Comparison of ENCODE assay signal across 1 cellular context in the genomic region with DNA sequence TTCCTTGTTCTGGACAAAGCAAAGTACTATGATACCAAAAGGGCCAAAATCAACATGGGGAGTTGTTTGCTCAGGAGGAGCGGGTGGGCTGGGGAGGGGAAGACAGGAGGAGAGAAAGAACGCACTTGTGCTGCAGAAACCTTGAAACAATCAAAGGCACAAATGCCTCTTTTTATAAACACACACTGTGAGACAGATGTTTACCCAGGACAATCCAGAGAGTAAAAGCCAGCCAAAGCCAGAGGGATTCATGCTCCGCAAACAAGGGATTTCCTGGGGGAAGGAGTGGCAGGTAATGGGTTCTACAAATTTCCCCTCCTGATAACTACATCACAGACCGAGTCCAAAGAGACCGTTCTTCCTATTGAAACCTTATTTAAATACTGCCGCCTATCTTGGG.
TF ChIP-seq lines count a peak whose summit lies in the region.

No MANE protein-coding gene starts in this region.

TF ChIP-seq in HepG2, 621 proteins besides CTCF, POLR2A, EP300 and RAD21 (continued from another document and continues in another):
- TF ChIP-seq, protein P1, sequence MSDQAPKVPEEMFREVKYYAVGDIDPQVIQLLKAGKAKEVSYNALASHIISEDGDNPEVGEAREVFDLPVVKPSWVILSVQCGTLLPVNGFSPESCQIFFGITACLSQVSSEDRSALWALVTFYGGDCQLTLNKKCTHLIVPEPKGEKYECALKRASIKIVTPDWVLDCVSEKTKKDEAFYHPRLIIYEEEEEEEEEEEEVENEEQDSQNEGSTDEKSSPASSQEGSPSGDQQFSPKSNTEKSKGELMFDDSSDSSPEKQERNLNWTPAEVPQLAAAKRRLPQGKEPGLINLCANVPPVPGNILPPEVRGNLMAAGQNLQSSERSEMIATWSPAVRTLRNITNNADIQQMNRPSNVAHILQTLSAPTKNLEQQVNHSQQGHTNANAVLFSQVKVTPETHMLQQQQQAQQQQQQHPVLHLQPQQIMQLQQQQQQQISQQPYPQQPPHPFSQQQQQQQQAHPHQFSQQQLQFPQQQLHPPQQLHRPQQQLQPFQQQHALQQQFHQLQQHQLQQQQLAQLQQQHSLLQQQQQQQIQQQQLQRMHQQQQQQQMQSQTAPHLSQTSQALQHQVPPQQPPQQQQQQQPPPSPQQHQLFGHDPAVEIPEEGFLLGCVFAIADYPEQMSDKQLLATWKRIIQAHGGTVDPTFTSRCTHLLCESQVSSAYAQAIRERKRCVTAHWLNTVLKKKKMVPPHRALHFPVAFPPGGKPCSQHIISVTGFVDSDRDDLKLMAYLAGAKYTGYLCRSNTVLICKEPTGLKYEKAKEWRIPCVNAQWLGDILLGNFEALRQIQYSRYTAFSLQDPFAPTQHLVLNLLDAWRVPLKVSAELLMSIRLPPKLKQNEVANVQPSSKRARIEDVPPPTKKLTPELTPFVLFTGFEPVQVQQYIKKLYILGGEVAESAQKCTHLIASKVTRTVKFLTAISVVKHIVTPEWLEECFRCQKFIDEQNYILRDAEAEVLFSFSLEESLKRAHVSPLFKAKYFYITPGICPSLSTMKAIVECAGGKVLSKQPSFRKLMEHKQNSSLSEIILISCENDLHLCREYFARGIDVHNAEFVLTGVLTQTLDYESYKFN (CRISPR knock-in tag; conservative IDR thresholded peaks at IDR 0.05) = peak; percentile 79
- TF ChIP-seq ZNF615 (CRISPR knock-in tag; IDR thresholded peaks at IDR 0.05; ENCODE audit: borderline replicate concordance) (no peak), MTA1 (CRISPR knock-in tag; IDR thresholded peaks at IDR 0.05; ENCODE audit: borderline replicate concordance) (no peak), TCF7L2 (IDR thresholded peaks at IDR 0.05; ENCODE audit: low read depth, low read length) (peak; percentile 67; the same call in 1 of the 2 replicates), SRSF4 (IDR thresholded peaks at IDR 0.05; ENCODE audit: low read depth, low read length, poor library complexity, severe bottlenecking) (no peak), ZSCAN20 (CRISPR knock-in tag; IDR thresholded peaks at IDR 0.05; ENCODE audit: borderline replicate concordance) (no peak), ZNF292 (CRISPR knock-in tag; IDR thresholded peaks at IDR 0.05; ENCODE audit: borderline replicate concordance, low read depth) (peak; percentile 38; the same call in 1 of the 2 replicates), GFI1 (CRISPR knock-in tag; IDR thresholded peaks at IDR 0.05; ENCODE audit: borderline replicate concordance) (peak; percentile 95), ARNTL (CRISPR knock-in tag; IDR thresholded peaks at IDR 0.05) (no peak), MAFG (CRISPR knock-in tag; IDR thresholded peaks at IDR 0.05) (no peak), DPF2 (CRISPR knock-in tag; IDR thresholded peaks at IDR 0.05; ENCODE audit: borderline replicate concordance, low read depth) (peak; percentile 70; the same call in 1 of the 2 replicates), ZC3H4 (CRISPR knock-in tag; IDR thresholded peaks at IDR 0.05; ENCODE audit: borderline replicate concordance) (no peak), HDAC6 (IDR thresholded peaks at IDR 0.05; ENCODE audit: low read depth, low read length) (no peak), FOXJ3 (CRISPR knock-in tag; IDR thresholded peaks at IDR 0.05; ENCODE audit: borderline replicate concordance) (peak; percentile 79; the same call in 1 of the 2 replicates), ZNF263 (CRISPR knock-in tag; IDR thresholded peaks at IDR 0.05) (no peak)
- TF ChIP-seq, protein P2, sequence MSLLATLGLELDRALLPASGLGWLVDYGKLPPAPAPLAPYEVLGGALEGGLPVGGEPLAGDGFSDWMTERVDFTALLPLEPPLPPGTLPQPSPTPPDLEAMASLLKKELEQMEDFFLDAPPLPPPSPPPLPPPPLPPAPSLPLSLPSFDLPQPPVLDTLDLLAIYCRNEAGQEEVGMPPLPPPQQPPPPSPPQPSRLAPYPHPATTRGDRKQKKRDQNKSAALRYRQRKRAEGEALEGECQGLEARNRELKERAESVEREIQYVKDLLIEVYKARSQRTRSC (CRISPR knock-in tag; IDR thresholded peaks at IDR 0.05; ENCODE audit: low read depth) = no peak
- TF ChIP-seq, protein P3, sequence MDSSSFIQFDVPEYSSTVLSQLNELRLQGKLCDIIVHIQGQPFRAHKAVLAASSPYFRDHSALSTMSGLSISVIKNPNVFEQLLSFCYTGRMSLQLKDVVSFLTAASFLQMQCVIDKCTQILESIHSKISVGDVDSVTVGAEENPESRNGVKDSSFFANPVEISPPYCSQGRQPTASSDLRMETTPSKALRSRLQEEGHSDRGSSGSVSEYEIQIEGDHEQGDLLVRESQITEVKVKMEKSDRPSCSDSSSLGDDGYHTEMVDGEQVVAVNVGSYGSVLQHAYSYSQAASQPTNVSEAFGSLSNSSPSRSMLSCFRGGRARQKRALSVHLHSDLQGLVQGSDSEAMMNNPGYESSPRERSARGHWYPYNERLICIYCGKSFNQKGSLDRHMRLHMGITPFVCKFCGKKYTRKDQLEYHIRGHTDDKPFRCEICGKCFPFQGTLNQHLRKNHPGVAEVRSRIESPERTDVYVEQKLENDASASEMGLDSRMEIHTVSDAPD (CRISPR knock-in tag; IDR thresholded peaks at IDR 0.05) = peak; percentile 82; the same call in 1 of the 2 replicates
- TF ChIP-seq, protein P4, sequence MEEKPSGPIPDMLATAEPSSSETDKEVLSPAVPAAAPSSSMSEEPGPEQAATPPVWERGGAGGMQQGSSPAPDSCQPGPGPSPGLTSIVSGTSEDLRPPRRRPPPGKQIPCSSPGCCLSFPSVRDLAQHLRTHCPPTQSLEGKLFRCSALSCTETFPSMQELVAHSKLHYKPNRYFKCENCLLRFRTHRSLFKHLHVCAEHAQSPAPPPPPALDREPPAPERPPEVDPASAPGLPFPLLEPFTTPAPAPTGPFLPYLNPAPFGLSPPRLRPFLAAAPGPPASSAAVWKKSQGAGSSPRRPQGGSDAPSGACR (CRISPR knock-in tag; IDR thresholded peaks at IDR 0.05) = no peak
- TF ChIP-seq, protein P5, sequence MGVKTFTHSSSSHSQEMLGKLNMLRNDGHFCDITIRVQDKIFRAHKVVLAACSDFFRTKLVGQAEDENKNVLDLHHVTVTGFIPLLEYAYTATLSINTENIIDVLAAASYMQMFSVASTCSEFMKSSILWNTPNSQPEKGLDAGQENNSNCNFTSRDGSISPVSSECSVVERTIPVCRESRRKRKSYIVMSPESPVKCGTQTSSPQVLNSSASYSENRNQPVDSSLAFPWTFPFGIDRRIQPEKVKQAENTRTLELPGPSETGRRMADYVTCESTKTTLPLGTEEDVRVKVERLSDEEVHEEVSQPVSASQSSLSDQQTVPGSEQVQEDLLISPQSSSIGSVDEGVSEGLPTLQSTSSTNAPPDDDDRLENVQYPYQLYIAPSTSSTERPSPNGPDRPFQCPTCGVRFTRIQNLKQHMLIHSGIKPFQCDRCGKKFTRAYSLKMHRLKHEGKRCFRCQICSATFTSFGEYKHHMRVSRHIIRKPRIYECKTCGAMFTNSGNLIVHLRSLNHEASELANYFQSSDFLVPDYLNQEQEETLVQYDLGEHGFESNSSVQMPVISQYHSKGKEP (CRISPR knock-in tag; IDR thresholded peaks at IDR 0.05) = no peak
- TF ChIP-seq, protein P6, sequence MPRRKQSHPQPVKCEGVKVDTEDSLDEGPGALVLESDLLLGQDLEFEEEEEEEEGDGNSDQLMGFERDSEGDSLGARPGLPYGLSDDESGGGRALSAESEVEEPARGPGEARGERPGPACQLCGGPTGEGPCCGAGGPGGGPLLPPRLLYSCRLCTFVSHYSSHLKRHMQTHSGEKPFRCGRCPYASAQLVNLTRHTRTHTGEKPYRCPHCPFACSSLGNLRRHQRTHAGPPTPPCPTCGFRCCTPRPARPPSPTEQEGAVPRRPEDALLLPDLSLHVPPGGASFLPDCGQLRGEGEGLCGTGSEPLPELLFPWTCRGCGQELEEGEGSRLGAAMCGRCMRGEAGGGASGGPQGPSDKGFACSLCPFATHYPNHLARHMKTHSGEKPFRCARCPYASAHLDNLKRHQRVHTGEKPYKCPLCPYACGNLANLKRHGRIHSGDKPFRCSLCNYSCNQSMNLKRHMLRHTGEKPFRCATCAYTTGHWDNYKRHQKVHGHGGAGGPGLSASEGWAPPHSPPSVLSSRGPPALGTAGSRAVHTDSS (CRISPR knock-in tag; conservative IDR thresholded peaks at IDR 0.05) = no peak
- TF ChIP-seq, protein P7, sequence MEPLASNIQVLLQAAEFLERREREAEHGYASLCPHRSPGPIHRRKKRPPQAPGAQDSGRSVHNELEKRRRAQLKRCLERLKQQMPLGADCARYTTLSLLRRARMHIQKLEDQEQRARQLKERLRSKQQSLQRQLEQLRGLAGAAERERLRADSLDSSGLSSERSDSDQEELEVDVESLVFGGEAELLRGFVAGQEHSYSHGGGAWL (CRISPR knock-in tag; IDR thresholded peaks at IDR 0.05) = no peak
- TF ChIP-seq, protein P8, sequence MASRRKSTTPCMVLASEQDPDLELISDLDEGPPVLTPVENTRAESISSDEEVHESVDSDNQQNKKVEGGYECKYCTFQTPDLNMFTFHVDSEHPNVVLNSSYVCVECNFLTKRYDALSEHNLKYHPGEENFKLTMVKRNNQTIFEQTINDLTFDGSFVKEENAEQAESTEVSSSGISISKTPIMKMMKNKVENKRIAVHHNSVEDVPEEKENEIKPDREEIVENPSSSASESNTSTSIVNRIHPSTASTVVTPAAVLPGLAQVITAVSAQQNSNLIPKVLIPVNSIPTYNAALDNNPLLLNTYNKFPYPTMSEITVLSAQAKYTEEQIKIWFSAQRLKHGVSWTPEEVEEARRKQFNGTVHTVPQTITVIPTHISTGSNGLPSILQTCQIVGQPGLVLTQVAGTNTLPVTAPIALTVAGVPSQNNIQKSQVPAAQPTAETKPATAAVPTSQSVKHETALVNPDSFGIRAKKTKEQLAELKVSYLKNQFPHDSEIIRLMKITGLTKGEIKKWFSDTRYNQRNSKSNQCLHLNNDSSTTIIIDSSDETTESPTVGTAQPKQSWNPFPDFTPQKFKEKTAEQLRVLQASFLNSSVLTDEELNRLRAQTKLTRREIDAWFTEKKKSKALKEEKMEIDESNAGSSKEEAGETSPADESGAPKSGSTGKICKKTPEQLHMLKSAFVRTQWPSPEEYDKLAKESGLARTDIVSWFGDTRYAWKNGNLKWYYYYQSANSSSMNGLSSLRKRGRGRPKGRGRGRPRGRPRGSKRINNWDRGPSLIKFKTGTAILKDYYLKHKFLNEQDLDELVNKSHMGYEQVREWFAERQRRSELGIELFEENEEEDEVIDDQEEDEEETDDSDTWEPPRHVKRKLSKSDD (CRISPR knock-in tag; IDR thresholded peaks at IDR 0.05; ENCODE audit: low read depth) = no peak
- TF ChIP-seq, protein P9, sequence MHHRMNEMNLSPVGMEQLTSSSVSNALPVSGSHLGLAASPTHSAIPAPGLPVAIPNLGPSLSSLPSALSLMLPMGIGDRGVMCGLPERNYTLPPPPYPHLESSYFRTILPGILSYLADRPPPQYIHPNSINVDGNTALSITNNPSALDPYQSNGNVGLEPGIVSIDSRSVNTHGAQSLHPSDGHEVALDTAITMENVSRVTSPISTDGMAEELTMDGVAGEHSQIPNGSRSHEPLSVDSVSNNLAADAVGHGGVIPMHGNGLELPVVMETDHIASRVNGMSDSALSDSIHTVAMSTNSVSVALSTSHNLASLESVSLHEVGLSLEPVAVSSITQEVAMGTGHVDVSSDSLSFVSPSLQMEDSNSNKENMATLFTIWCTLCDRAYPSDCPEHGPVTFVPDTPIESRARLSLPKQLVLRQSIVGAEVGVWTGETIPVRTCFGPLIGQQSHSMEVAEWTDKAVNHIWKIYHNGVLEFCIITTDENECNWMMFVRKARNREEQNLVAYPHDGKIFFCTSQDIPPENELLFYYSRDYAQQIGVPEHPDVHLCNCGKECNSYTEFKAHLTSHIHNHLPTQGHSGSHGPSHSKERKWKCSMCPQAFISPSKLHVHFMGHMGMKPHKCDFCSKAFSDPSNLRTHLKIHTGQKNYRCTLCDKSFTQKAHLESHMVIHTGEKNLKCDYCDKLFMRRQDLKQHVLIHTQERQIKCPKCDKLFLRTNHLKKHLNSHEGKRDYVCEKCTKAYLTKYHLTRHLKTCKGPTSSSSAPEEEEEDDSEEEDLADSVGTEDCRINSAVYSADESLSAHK (CRISPR knock-in tag; IDR thresholded peaks at IDR 0.05; ENCODE audit: borderline replicate concordance) = no peak
- TF ChIP-seq, protein P10, sequence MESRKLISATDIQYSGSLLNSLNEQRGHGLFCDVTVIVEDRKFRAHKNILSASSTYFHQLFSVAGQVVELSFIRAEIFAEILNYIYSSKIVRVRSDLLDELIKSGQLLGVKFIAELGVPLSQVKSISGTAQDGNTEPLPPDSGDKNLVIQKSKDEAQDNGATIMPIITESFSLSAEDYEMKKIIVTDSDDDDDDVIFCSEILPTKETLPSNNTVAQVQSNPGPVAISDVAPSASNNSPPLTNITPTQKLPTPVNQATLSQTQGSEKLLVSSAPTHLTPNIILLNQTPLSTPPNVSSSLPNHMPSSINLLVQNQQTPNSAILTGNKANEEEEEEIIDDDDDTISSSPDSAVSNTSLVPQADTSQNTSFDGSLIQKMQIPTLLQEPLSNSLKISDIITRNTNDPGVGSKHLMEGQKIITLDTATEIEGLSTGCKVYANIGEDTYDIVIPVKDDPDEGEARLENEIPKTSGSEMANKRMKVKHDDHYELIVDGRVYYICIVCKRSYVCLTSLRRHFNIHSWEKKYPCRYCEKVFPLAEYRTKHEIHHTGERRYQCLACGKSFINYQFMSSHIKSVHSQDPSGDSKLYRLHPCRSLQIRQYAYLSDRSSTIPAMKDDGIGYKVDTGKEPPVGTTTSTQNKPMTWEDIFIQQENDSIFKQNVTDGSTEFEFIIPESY (CRISPR knock-in tag; IDR thresholded peaks at IDR 0.05) = no peak
- TF ChIP-seq, protein P11, sequence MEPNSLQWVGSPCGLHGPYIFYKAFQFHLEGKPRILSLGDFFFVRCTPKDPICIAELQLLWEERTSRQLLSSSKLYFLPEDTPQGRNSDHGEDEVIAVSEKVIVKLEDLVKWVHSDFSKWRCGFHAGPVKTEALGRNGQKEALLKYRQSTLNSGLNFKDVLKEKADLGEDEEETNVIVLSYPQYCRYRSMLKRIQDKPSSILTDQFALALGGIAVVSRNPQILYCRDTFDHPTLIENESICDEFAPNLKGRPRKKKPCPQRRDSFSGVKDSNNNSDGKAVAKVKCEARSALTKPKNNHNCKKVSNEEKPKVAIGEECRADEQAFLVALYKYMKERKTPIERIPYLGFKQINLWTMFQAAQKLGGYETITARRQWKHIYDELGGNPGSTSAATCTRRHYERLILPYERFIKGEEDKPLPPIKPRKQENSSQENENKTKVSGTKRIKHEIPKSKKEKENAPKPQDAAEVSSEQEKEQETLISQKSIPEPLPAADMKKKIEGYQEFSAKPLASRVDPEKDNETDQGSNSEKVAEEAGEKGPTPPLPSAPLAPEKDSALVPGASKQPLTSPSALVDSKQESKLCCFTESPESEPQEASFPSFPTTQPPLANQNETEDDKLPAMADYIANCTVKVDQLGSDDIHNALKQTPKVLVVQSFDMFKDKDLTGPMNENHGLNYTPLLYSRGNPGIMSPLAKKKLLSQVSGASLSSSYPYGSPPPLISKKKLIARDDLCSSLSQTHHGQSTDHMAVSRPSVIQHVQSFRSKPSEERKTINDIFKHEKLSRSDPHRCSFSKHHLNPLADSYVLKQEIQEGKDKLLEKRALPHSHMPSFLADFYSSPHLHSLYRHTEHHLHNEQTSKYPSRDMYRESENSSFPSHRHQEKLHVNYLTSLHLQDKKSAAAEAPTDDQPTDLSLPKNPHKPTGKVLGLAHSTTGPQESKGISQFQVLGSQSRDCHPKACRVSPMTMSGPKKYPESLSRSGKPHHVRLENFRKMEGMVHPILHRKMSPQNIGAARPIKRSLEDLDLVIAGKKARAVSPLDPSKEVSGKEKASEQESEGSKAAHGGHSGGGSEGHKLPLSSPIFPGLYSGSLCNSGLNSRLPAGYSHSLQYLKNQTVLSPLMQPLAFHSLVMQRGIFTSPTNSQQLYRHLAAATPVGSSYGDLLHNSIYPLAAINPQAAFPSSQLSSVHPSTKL (CRISPR knock-in tag; IDR thresholded peaks at IDR 0.05) = peak; percentile 94
